10 cellular contexts compared by ENCODE assay signal in genomic region chr19:12664406-12665280, GRCh38. TPM values are rescaled to one million over a fixed set of nuclear protein-coding genes. Genes with fewer than 3 reads are reported as not detected.
A peak's percentile ranks its signal among the peaks of the same experiment; 100 is the strongest.
DNase-seq lines count a peak whose midpoint lies in the region; ATAC-seq, FAIRE-seq and TF ChIP-seq lines count a peak whose summit lies in the region.
"Had no signal": no experiment of that assay in that cellular context is flagged by ENCODE, and none has a peak within 500 bp of the region (broad histone marks: within the 10 kb centered on the region; RNA-seq: fewer than 3 reads in every experiment).

No MANE protein-coding gene starts in this region.

- H3K4me1 ChIP-seq in mesendoderm (ENCODE audit: control insufficient read depth, low read depth, low read length) (peaks cover 3% of the 10 kb centered on the region), adrenal gland (replicated peaks in 1 of 2) (peaks cover 10 to 28% of the 10 kb centered on the region in 2 donors)

- H2BK5ac ChIP-seq in mesendoderm (ENCODE audit: low read length) = no peak overlapping the region

- H2AK5ac ChIP-seq in mesendoderm (ENCODE audit: low read length) = no peak overlapping the region

- H3K9ac ChIP-seq in mesendoderm (ENCODE audit: low read length) = no peak overlapping the region

- POLR2A ChIA-PET in CD4-positive, alpha-beta T cell (lab: Charles Lee) = interaction anchor here (0.5 to 2.9 kb wide), 5 partner anchors 14 to 54 kb away, joined by 3 to 13 read pairs (median 10); partner anchors contain the start of genes DHPS, ZNF490 and ZNF791
- POLR2A ChIA-PET in activated B cell treated with CpG ODN at 0.5 μM for 24 hours (lab: Charles Lee) = interaction anchor here (0.9 to 3.4 kb wide), 8 partner anchors 10 to 740 kb away, joined by 3 to 74 read pairs (median 8); partner anchors contain the start of genes DHPS, GET3, ZNF490 and ZNF700

- H3K4me1 Mint-ChIP-seq in CD4-positive, alpha-beta T cell (ENCODE audit: low read depth) = peaks cover 47% of the 10 kb centered on the region
- peaks cover 59% of the 10 kb centered on the region for H3K4me1 Mint-ChIP-seq in activated B cell treated with CpG ODN at 0.5 μM for 24 hours

- H4K8ac ChIP-seq in mesendoderm (ENCODE audit: low read depth, low read length) = no peak overlapping the region

- H3K27ac ChIP-seq in CD4-positive, alpha-beta T cell (ENCODE audit: low read depth, low read length) = peak overlapping the region; percentile 44
- no peak overlapping the region for H3K27ac ChIP-seq in mesendoderm (ENCODE audit: low read depth, low read length)
- peak overlapping the region in 1 of 5 donors; percentile 24 for H3K27ac ChIP-seq in adrenal gland

- peak overlapping the region; percentile 92 for H3K4me3 Mint-ChIP-seq in CD4-positive, alpha-beta T cell
- H3K4me3 Mint-ChIP-seq in activated B cell treated with CpG ODN at 0.5 μM for 24 hours = peak overlapping the region; percentile 97

- no peaks in the 10 kb centered on the region for H3K27me3 ChIP-seq in CD4-positive, alpha-beta T cell (ENCODE audit: control insufficient read depth, insufficient read depth, low read length)
- H3K27me3 ChIP-seq in mesendoderm (ENCODE audit: insufficient read depth, low read length, poor library complexity) = no peaks in the 10 kb centered on the region
- no peaks in the 10 kb centered on the region for H3K27me3 ChIP-seq in adrenal gland

- H3K36me3 Mint-ChIP-seq in CD4-positive, alpha-beta T cell (ENCODE audit: low read depth) = peaks cover 64% of the 10 kb centered on the region
- peaks cover 67% of the 10 kb centered on the region for H3K36me3 Mint-ChIP-seq in activated B cell treated with CpG ODN at 0.5 μM for 24 hours (ENCODE audit: low read depth)

- no peak overlapping the region for H2BK15ac ChIP-seq in mesendoderm (replicated peaks; ENCODE audit: low read depth)

- peak overlapping the region; percentile 98 for H3K27ac Mint-ChIP-seq in CD4-positive, alpha-beta T cell
- peak overlapping the region; percentile 93 for H3K27ac Mint-ChIP-seq in activated B cell treated with CpG ODN at 0.5 μM for 24 hours

- H3K79me2 ChIP-seq in mesendoderm (ENCODE audit: control insufficient read depth, insufficient read depth, low read length) = peaks cover 5% of the 10 kb centered on the region

- H3K9me3 Mint-ChIP-seq in CD4-positive, alpha-beta T cell = no peaks in the 10 kb centered on the region
- no peaks in the 10 kb centered on the region for H3K9me3 Mint-ChIP-seq in activated B cell treated with CpG ODN at 0.5 μM for 24 hours

- CTCF ChIA-PET in CD4-positive, alpha-beta T cell (lab: Charles Lee) = no interaction called here
- CTCF ChIA-PET in activated B cell treated with CpG ODN at 0.5 μM for 24 hours (lab: Charles Lee) = interaction anchor here (1.8 to 2.1 kb wide), 2 partner anchors 25 to 101 kb away, joined by 6 to 11 read pairs; no protein-coding TSS in a partner anchor

- H4K5ac ChIP-seq in mesendoderm (ENCODE audit: low read length) = no peak overlapping the region

- H3K4me3 ChIP-seq in mesendoderm (ENCODE audit: low read length) = no peak overlapping the region
- no peak overlapping the region for H3K4me3 ChIP-seq in adrenal gland

- TF ChIP-seq POLR2A in H54 (IDR thresholded peaks at IDR 0.05; ENCODE audit: low read depth, low read length) (no peak), adrenal gland (IDR thresholded peaks at IDR 0.05) (no peak)

- H3K9me3 ChIP-seq in CD4-positive, alpha-beta T cell (ENCODE audit: control insufficient read depth, low read length) = no peaks in the 10 kb centered on the region
- H3K9me3 ChIP-seq in adrenal gland (replicated peaks in 1 of 3) = no peaks in the 10 kb centered on the region

- no peak overlapping the region for H2BK120ac ChIP-seq in mesendoderm (ENCODE audit: low read depth, low read length)

- no peak overlapping the region for H3K56ac ChIP-seq in mesendoderm (ENCODE audit: low read length)

- intact Hi-C loops in CD4-positive, alpha-beta T cell (cut with DNase I, micrococcal nuclease) = loop anchor here (5.0 kb wide), 4 partner anchors 32 to 742 kb away; partner anchors contain the start of gene JUNB (in 1 of the 2)
- intact Hi-C loops in activated B cell treated with CpG ODN at 0.5 μM for 24 hours (cut with micrococcal nuclease) = loop anchor here (1.0 to 5.0 kb wide), 6 partner anchors 24 to 332 kb away; partner anchors contain the start of genes TNPO2 and ZNF563
- intact Hi-C loops in adrenal gland (cut with DNase I) = loop anchor here in 1 of 2 donors (5.0 kb wide), 1 partner anchor 52 kb away; the partner anchor contains the start of genes ZNF490 and ZNF791

- no CpG with 5 or more reads among the region's 29 CpGs for WGBS in mesendoderm (ENCODE audit: extremely low coverage, insufficient coverage, low lambda C conversion rate)
- 77 to 82% (median 79%) methylated on average over 17 to 29 of the region's 29 CpGs for WGBS in adrenal gland, 4 donors

- H3K18ac ChIP-seq in mesendoderm (ENCODE audit: low read length) = no peak overlapping the region

- DNase-seq in CD4-positive, alpha-beta T cell = no peak
- DNase-seq in H54 (ENCODE audit: insufficient read length, low spot score) (peak; percentile 38), activated B cell treated with CpG ODN at 0.5 μM for 24 hours (no peak), mesendoderm (peak; percentile 82), adrenal gland (no peak), GDM1 (lab: John Stamatoyannopoulos, UW) (no peak), NCI-H1436 (lab: John Stamatoyannopoulos, UW) (no peak), DMS 273 treated with DMSO at 0.1 percent for 48 hours (lab: John Stamatoyannopoulos, UW) (no peak)
- DNase-seq: activated CD4-positive, CD25-positive, alpha-beta regulatory T cell treated with anti-CD3 and anti-CD28 coated beads, Interleukin-2, amount 50 U/mL, for 72 hours; retina had no signal

- no peak for ATAC-seq in CD4-positive, alpha-beta T cell (ENCODE audit: poor library complexity)
- ATAC-seq in activated B cell treated with CpG ODN at 0.5 μM for 24 hours (ENCODE audit: low read depth) = no peak

- no peak overlapping the region for H3K23ac ChIP-seq in mesendoderm (ENCODE audit: low read length)

- no peak overlapping the region for H3K4me2 ChIP-seq in mesendoderm (ENCODE audit: low read length)

- FAIRE-seq in H54 (lab: Jason Lieb, UNC) = no peak

- TF ChIP-seq CTCF in CD4-positive, alpha-beta T cell (IDR thresholded peaks at IDR 0.05) = no peak
- TF ChIP-seq CTCF in activated B cell treated with CpG ODN at 0.5 μM for 24 hours (IDR thresholded peaks at IDR 0.05) = no peak
- no peak for TF ChIP-seq CTCF in adrenal gland (IDR thresholded peaks at IDR 0.05)

- peaks cover 11% of the 10 kb centered on the region for H3K79me1 ChIP-seq in mesendoderm (ENCODE audit: low read length)

- no peak overlapping the region for H3K4ac ChIP-seq in mesendoderm (ENCODE audit: low read depth, low read length)

- no peaks in the 10 kb centered on the region for H3K27me3 Mint-ChIP-seq in CD4-positive, alpha-beta T cell
- H3K27me3 Mint-ChIP-seq in activated B cell treated with CpG ODN at 0.5 μM for 24 hours = no peaks in the 10 kb centered on the region

- peaks cover 5% of the 10 kb centered on the region for H3K36me3 ChIP-seq in mesendoderm (ENCODE audit: control insufficient read depth, insufficient read depth, low read length)
- peaks cover 0 to 42% of the 10 kb centered on the region in 2 donors for H3K36me3 ChIP-seq in adrenal gland (replicated peaks in 1 of 2)

RNA-seq across cellular contexts. Expression of gene MAN2B1, which starts 1.9 kb away (rescaled TPM):
- 100 to 1,000 TPM in 1 of 2 experiments, 10 to 100 TPM in 1; 95.9 to 109 TPM for total RNA-seq in CD4-positive, alpha-beta T cell
- total RNA-seq in activated B cell treated with CpG ODN at 0.5 μM for 24 hours (251 and 291 TPM in 2 replicates), adrenal gland (100 to 1,000 TPM in 6 of 8 donors, 10 to 100 TPM in 2; 69.3 to 131 (median 113) TPM)
- 30.9 TPM for polyA plus RNA-seq in mesendoderm (2013, experiment 1 of 2)
- 29.6 TPM for polyA plus RNA-seq in mesendoderm (2013, experiment 2 of 2)
- polyA plus RNA-seq in adrenal gland = 100 to 1,000 TPM in 2 of 3 donors, 10 to 100 TPM in 1; 19.5 to 194 (median 152) TPM

RNA-seq across cellular contexts. Expression of gene WDR83, which starts 2.0 kb away (rescaled TPM):
- 1 to 10 TPM; 6.5 to 6.6 TPM for total RNA-seq in CD4-positive, alpha-beta T cell
- total RNA-seq in activated B cell treated with CpG ODN at 0.5 μM for 24 hours (17.7 and 20.8 TPM in 2 replicates), adrenal gland (10 to 100 TPM; 11.4 to 20.5 (median 15.0) TPM)
- polyA plus RNA-seq in mesendoderm (2013, experiment 1 of 2) = 6.8 TPM
- polyA plus RNA-seq in mesendoderm (2013, experiment 2 of 2) = 6.5 TPM
- polyA plus RNA-seq in adrenal gland = 10 to 100 TPM in 2 of 3 donors, 1 to 10 TPM in 1; 3.9 to 68.5 (median 56.1) TPM

RNA-seq across cellular contexts. Expression of gene DHPS, which starts 17.0 kb away (rescaled TPM):
- total RNA-seq in CD4-positive, alpha-beta T cell = 100 to 1,000 TPM; 112 to 113 TPM
- total RNA-seq in activated B cell treated with CpG ODN at 0.5 μM for 24 hours (141 and 160 TPM in 2 replicates), adrenal gland (100 to 1,000 TPM in 5 of 8 donors, 10 to 100 TPM in 3; 80.4 to 197 (median 124) TPM)
- 55.1 TPM for polyA plus RNA-seq in mesendoderm (2013, experiment 1 of 2)
- 50.3 TPM for polyA plus RNA-seq in mesendoderm (2013, experiment 2 of 2)
- 100 to 1,000 TPM in 2 of 3 donors, 10 to 100 TPM in 1; 64.5 to 166 (median 137) TPM for polyA plus RNA-seq in adrenal gland

RNA-seq across cellular contexts. Expression of gene GNG14, which starts 23.2 kb away (rescaled TPM):
- not detected for total RNA-seq in CD4-positive, alpha-beta T cell
- not detected in 2 replicates for total RNA-seq in activated B cell treated with CpG ODN at 0.5 μM for 24 hours
- polyA plus RNA-seq in mesendoderm (2013, experiment 1 of 2) = not detected
- polyA plus RNA-seq in mesendoderm (2013, experiment 2 of 2) = not detected
- total RNA-seq in adrenal gland = not detected
- polyA plus RNA-seq in adrenal gland = not detected

RNA-seq across cellular contexts. Expression of gene FBXW9, which starts 31.8 kb away (rescaled TPM):
- total RNA-seq in CD4-positive, alpha-beta T cell = 1 to 10 TPM; 2.2 to 2.4 TPM
- total RNA-seq in activated B cell treated with CpG ODN at 0.5 μM for 24 hours = 4.7 and 5.2 TPM in 2 replicates
- polyA plus RNA-seq in mesendoderm (2013, experiment 1 of 2) = 5.2 TPM
- 5.0 TPM for polyA plus RNA-seq in mesendoderm (2013, experiment 2 of 2)
- 10 to 100 TPM in 4 of 8 donors, 1 to 10 TPM in 4; 6.9 to 14.7 (median 10.6) TPM for total RNA-seq in adrenal gland
- polyA plus RNA-seq in adrenal gland = 1 to 10 TPM; 2.1 to 6.8 (median 6.4) TPM

Comparison
In these comparisons a context has a peak if more than half of its experiments do, and no peak if none do; other contexts are left out.
1. DNase-seq: peak in H54 (single experiment) and mesendoderm (single experiment); none in CD4-positive, alpha-beta T cell (0 of 10), activated B cell treated with CpG ODN at 0.5 μM for 24 hours (single experiment), adrenal gland (0 of 7), GDM1 (single experiment), NCI-H1436 (single experiment) and DMS 273 treated with DMSO at 0.1 percent for 48 hours (single experiment).